9 cellular contexts compared by ENCODE assay signal in the genomic region with DNA sequence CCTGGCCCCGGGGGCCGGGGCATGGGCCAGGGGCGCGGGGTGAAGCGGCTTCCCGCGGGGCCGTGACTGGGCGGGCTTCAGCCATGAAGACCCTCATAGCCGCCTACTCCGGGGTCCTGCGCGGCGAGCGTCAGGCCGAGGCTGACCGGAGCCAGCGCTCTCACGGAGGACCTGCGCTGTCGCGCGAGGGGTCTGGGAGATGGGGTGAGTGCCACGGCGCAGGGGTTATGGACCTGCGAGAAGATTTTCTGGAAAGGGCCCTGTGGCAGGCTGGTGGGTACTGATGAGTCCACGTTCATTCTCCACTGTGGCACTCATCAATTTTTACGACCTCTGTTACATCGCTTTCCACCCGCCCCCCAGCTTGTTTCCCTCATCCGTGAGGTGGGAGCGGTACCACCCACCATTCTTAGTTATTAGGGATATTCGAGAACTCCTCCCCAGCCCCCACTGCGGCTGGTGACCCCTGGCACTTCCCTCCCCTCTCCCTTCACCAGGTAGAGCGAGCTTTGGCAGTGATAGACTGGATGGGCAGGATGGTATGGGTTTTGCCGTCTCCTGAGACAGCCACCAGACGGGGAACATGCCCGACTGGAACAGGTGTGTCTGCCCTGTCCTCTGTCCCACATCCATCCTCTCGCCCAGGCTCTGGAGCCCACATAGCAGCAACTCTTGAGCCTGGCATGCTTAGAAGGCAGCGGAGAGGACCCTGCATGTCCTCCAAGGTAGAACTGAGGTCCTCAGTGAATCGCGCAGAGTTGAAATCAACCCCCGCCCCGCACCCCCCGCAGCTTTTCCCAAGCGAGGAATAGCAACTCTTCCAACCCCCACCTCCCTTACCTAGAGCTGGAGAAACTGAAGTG. TPM values are rescaled to one million over a fixed set of nuclear protein-coding genes. Genes with fewer than 3 reads are reported as not detected.
DNase-seq lines count a peak whose midpoint lies in the region; ATAC-seq and TF ChIP-seq lines count a peak whose summit lies in the region.
"Had no signal": no experiment of that assay in that cellular context is flagged by ENCODE, and none has a peak within 500 bp of the region (broad histone marks: within the 10 kb centered on the region; RNA-seq: fewer than 3 reads in every experiment).

No MANE protein-coding gene starts in this region.

- H3F3A ChIP-seq in SK-N-SH (replicated peaks; ENCODE audit: insufficient read depth), result no peaks in the 10 kb centered on the region

- H3K4me1 ChIP-seq in SK-N-SH (ENCODE audit: control insufficient read depth in 1 of 2, insufficient read depth in 2 of 2, low read depth in 1 of 2, low read length in 1 of 2) (peaks cover 5 to 11% of the 10 kb centered on the region in 2 experiments; a peak in 3 of 4 replicates), iPS-18a (ENCODE audit: control insufficient read depth, low read depth, low read length) (peaks cover 4% of the 10 kb centered on the region)

- DNase-seq in SK-N-SH (peak; percentile 25), dermis blood vessel endothelial cell (no peak), Ammon's horn (ENCODE audit: low spot score) (no peak)
- no peak for DNase-seq in stimulated activated naive CD8-positive, alpha-beta T cell treated with anti-CD3 and anti-CD28 coated beads, Interleukin-15, amount 100 ng/mL, for 72 hours

- TF ChIP-seq CTCF in SK-N-SH (IDR thresholded peaks at IDR 0.05), result no peak

- no peaks in the 10 kb centered on the region for H4K20me1 ChIP-seq in SK-N-SH (ENCODE audit: insufficient read depth)

- H3K9ac ChIP-seq in SK-N-SH (no peak overlapping the region; the same call in 1 of the 2 replicates), iPS-18a (ENCODE audit: low read length) (no peak overlapping the region)

- ATAC-seq in SK-N-SH treated with all-trans-retinoic acid at 6 μM for 48 hours (no peak), HG02798 (IDR thresholded peaks at IDR 0.05; ENCODE audit: poor library complexity, unreplicated experiment) (no peak)
- no peak for ATAC-seq in activated T-helper 17 cell treated with anti-CD3 and anti-CD28 coated beads, Interleukin-2, amount 50 U/mL, for 72 hours (replicated peaks)
- peak; percentile 3 for ATAC-seq in stimulated activated naive CD8-positive, alpha-beta T cell treated with anti-CD3 and anti-CD28 coated beads, Interleukin-15, amount 100 ng/mL, for 72 hours

- peaks cover 17% of the 10 kb centered on the region for H3K4me1 Mint-ChIP-seq in activated T-helper 17 cell treated with anti-CD3 and anti-CD28 coated beads, Interleukin-2, amount 50 U/mL, for 72 hours
- peaks cover 37% of the 10 kb centered on the region for H3K4me1 Mint-ChIP-seq in stimulated activated naive CD8-positive, alpha-beta T cell treated with anti-CD3 and anti-CD28 coated beads, Interleukin-15, amount 100 ng/mL, for 72 hours

- H3K9me3 ChIP-seq in SK-N-SH (no peaks in the 10 kb centered on the region), iPS-18a (ENCODE audit: control insufficient read depth, low read depth, low read length) (no peaks in the 10 kb centered on the region)

- no peak overlapping the region for H3K27ac Mint-ChIP-seq in activated T-helper 17 cell treated with anti-CD3 and anti-CD28 coated beads, Interleukin-2, amount 50 U/mL, for 72 hours
- H3K27ac Mint-ChIP-seq in stimulated activated naive CD8-positive, alpha-beta T cell treated with anti-CD3 and anti-CD28 coated beads, Interleukin-15, amount 100 ng/mL, for 72 hours, result no peak overlapping the region

- no peak for TF ChIP-seq RAD21 in SK-N-SH (IDR thresholded peaks at IDR 0.05; ENCODE audit: low read length)

- POLR2A ChIA-PET in SK-N-SH (lab: Yijun Ruan, JAX), result interaction anchor here (1.1 kb wide), 1 partner anchor 215 kb away, joined by 3 read pairs; no protein-coding TSS in a partner anchor

- no peaks in the 10 kb centered on the region for H3K79me2 ChIP-seq in SK-N-SH (ENCODE audit: insufficient read depth)

- WGBS in SK-N-SH (ENCODE audit: low lambda C conversion rate), result 79% methylated on average over 29 of the region's 46 CpGs

- H3K27me3 Mint-ChIP-seq in activated T-helper 17 cell treated with anti-CD3 and anti-CD28 coated beads, Interleukin-2, amount 50 U/mL, for 72 hours, result peaks cover 3% of the 10 kb centered on the region
- peaks cover 32% of the 10 kb centered on the region for H3K27me3 Mint-ChIP-seq in stimulated activated naive CD8-positive, alpha-beta T cell treated with anti-CD3 and anti-CD28 coated beads, Interleukin-15, amount 100 ng/mL, for 72 hours

- H3K9me3 Mint-ChIP-seq in activated T-helper 17 cell treated with anti-CD3 and anti-CD28 coated beads, Interleukin-2, amount 50 U/mL, for 72 hours, result no peaks in the 10 kb centered on the region
- H3K9me3 Mint-ChIP-seq in stimulated activated naive CD8-positive, alpha-beta T cell treated with anti-CD3 and anti-CD28 coated beads, Interleukin-15, amount 100 ng/mL, for 72 hours, result no peaks in the 10 kb centered on the region
- H3K9me3 Mint-ChIP-seq: activated naive CD4-positive, alpha-beta T cell treated with anti-CD3 and anti-CD28 coated beads, Interleukin-2, amount 50 U/mL, for 72 hours had no signal

- CTCF ChIA-PET in SK-N-SH (lab: Yijun Ruan, JAX), result interaction anchor here (0.7 to 1.3 kb wide), 9 partner anchors 9 to 112 kb away, joined by 3 to 8 read pairs (median 3); no protein-coding TSS in a partner anchor

- peaks cover 8% of the 10 kb centered on the region for H3K27me3 ChIP-seq in SK-N-SH (ENCODE audit: insufficient read depth)
- H3K27me3 ChIP-seq in iPS-18a (ENCODE audit: control insufficient read depth, insufficient read depth, low read length), result peaks cover 56% of the 10 kb centered on the region

- H3K36me3 Mint-ChIP-seq in activated T-helper 17 cell treated with anti-CD3 and anti-CD28 coated beads, Interleukin-2, amount 50 U/mL, for 72 hours (ENCODE audit: low read depth), result no peaks in the 10 kb centered on the region
- H3K36me3 Mint-ChIP-seq: activated naive CD4-positive, alpha-beta T cell treated with anti-CD3 and anti-CD28 coated beads, Interleukin-2, amount 50 U/mL, for 72 hours had no signal

- H3K4me3 Mint-ChIP-seq in activated T-helper 17 cell treated with anti-CD3 and anti-CD28 coated beads, Interleukin-2, amount 50 U/mL, for 72 hours, result peak overlapping the region; percentile 75
- H3K4me3 Mint-ChIP-seq in stimulated activated naive CD8-positive, alpha-beta T cell treated with anti-CD3 and anti-CD28 coated beads, Interleukin-15, amount 100 ng/mL, for 72 hours, result peak overlapping the region; percentile 73 to 75

- no peak overlapping the region for H3K27ac ChIP-seq in SK-N-SH (ENCODE audit: low read depth in 2 of 2, low read length in 1 of 2)
- no peak overlapping the region for H3K27ac ChIP-seq in iPS-18a (ENCODE audit: low read length)

- H3K36me3 ChIP-seq in SK-N-SH (replicated peaks in 1 of 2; ENCODE audit: control insufficient read depth in 1 of 2, insufficient read depth in 2 of 2, low read length in 1 of 2) (no peaks in the 10 kb centered on the region), iPS-18a (ENCODE audit: control insufficient read depth, low read depth, low read length) (no peaks in the 10 kb centered on the region)

- no peak for TF ChIP-seq EP300 in SK-N-SH (IDR thresholded peaks at IDR 0.05; ENCODE audit: borderline replicate concordance in 1 of 2, low read depth in 1 of 2, low read length in 1 of 2)

- peak overlapping the region; percentile 82 for H3K4me2 ChIP-seq in SK-N-SH

- peak overlapping the region; percentile 47 to 57 for H3K4me3 ChIP-seq in SK-N-SH (ENCODE audit: low read depth in 2 of 2, low read length in 1 of 2)
- H3K4me3 ChIP-seq in iPS-18a (ENCODE audit: low read length), result peak overlapping the region; percentile 53

- no peaks in the 10 kb centered on the region for H3K9me2 ChIP-seq in SK-N-SH

- peak overlapping the region; percentile 76 for H2AFZ ChIP-seq in SK-N-SH (ENCODE audit: low read depth)

TF ChIP-seq in SK-N-SH, 30 proteins besides CTCF, POLR2A, EP300 and RAD21 (continues in another document):
- TF ChIP-seq FOXJ3 (CRISPR knock-in tag; IDR thresholded peaks at IDR 0.05), result no peak
- TF ChIP-seq, protein P1, sequence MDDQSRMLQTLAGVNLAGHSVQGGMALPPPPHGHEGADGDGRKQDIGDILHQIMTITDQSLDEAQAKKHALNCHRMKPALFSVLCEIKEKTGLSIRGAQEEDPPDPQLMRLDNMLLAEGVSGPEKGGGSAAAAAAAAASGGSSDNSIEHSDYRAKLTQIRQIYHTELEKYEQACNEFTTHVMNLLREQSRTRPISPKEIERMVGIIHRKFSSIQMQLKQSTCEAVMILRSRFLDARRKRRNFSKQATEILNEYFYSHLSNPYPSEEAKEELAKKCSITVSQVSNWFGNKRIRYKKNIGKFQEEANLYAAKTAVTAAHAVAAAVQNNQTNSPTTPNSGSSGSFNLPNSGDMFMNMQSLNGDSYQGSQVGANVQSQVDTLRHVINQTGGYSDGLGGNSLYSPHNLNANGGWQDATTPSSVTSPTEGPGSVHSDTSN (IDR thresholded peaks at IDR 0.05), result no peak

TF ChIP-seq in SK-N-SH treated with all-trans-retinoic acid at 6 μM for 48 hours, 23 proteins besides CTCF, POLR2A, EP300 and RAD21 (continues in another document):
- TF ChIP-seq ZNF8 (CRISPR knock-in tag; IDR thresholded peaks at IDR 0.05) (no peak), ARNTL (CRISPR knock-in tag; IDR thresholded peaks at IDR 0.05; ENCODE audit: borderline replicate concordance, low read depth) (no peak), OSR1 (CRISPR knock-in tag; IDR thresholded peaks at IDR 0.05) (no peak)

RNA-seq across cellular contexts. Expression of a gene that starts 0.6 kb away (rescaled TPM):
- 1.1 and 1.4 TPM in 2 replicates for polyA plus RNA-seq in SK-N-SH (2012; rRNA removed)
- 0.88 and 1.3 TPM in 2 replicates for polyA plus RNA-seq in SK-N-SH (2012; cell fraction: cytosol; rRNA removed)
- 0.87 and 0.93 TPM in 2 replicates for polyA plus RNA-seq in SK-N-SH (2012; cell fraction: nucleus; rRNA removed)
- 1 to 10 TPM; 2.4 to 2.8 TPM for total RNA-seq in activated T-helper 17 cell treated with anti-CD3 and anti-CD28 coated beads, Interleukin-2, amount 50 U/mL, for 72 hours
- total RNA-seq in dermis blood vessel endothelial cell, result 0.68 and 2.1 TPM in 2 replicates

RNA-seq across cellular contexts. Expression of a gene that starts 45.9 kb away (rescaled TPM):
- polyA plus RNA-seq in SK-N-SH (2012; rRNA removed), result 5.8 and 7.7 TPM in 2 replicates
- 7.4 and 7.8 TPM in 2 replicates for polyA plus RNA-seq in SK-N-SH (2012; cell fraction: cytosol; rRNA removed)
- polyA plus RNA-seq in SK-N-SH (2012; cell fraction: nucleus; rRNA removed), result 9.6 and 11.4 TPM in 2 replicates
- total RNA-seq in activated T-helper 17 cell treated with anti-CD3 and anti-CD28 coated beads, Interleukin-2, amount 50 U/mL, for 72 hours, result 10 to 100 TPM; 14.1 to 20.1 TPM
- total RNA-seq in dermis blood vessel endothelial cell, result 75.3 and 98.2 TPM in 2 replicates

RNA-seq across cellular contexts. Expression of a gene that starts 51.5 kb away (rescaled TPM):
- 0.03 TPM in 1 of 2 replicates, not detected in the other for polyA plus RNA-seq in SK-N-SH (2012; rRNA removed)
- not detected in 2 replicates for polyA plus RNA-seq in SK-N-SH (2012; cell fraction: cytosol; rRNA removed)
- 0.04 TPM in 2 replicates for polyA plus RNA-seq in SK-N-SH (2012; cell fraction: nucleus; rRNA removed)
- total RNA-seq in activated T-helper 17 cell treated with anti-CD3 and anti-CD28 coated beads, Interleukin-2, amount 50 U/mL, for 72 hours, result not detected
- total RNA-seq in dermis blood vessel endothelial cell, result not detected in 2 replicates
- total RNA-seq: activated naive CD4-positive, alpha-beta T cell treated with anti-CD3 and anti-CD28 coated beads, Interleukin-2, amount 50 U/mL, for 72 hours had no signal
